ENCODE assay signal across 1 cellular context in genomic region chr1:53116307-53116810, GRCh38.
TF ChIP-seq lines count a peak whose summit lies in the region.

No MANE protein-coding gene starts in this region.

TF ChIP-seq in HepG2, 621 proteins besides CTCF, POLR2A, EP300 and RAD21:
- TF ChIP-seq ZBTB37 (CRISPR knock-in tag; IDR thresholded peaks at IDR 0.05) = no peak
- TF ChIP-seq ERF (CRISPR knock-in tag; IDR thresholded peaks at IDR 0.05) = 0 out of 2 replicates have a peak, but pooled peaks have one; percentile 1
- TF ChIP-seq FOXK1 (CRISPR knock-in tag; IDR thresholded peaks at IDR 0.05; ENCODE audit: borderline replicate concordance, low read depth) = no peak
- TF ChIP-seq ZNF558 (CRISPR knock-in tag; IDR thresholded peaks at IDR 0.05; ENCODE audit: borderline replicate concordance) = no peak
- peak; percentile 81 for TF ChIP-seq ZNF24 (IDR thresholded peaks at IDR 0.05)
- no peak for TF ChIP-seq FOXO4 (CRISPR knock-in tag; conservative IDR thresholded peaks at IDR 0.05)
- 0 out of 2 replicates have a peak, but pooled peaks have one; percentile 8 for TF ChIP-seq ZNF335 (CRISPR knock-in tag; IDR thresholded peaks at IDR 0.05)
- no peak for TF ChIP-seq MLX (CRISPR knock-in tag; IDR thresholded peaks at IDR 0.05)
- no peak for TF ChIP-seq ZBTB25 (CRISPR knock-in tag; IDR thresholded peaks at IDR 0.05)
- TF ChIP-seq MTA3 (CRISPR knock-in tag; IDR thresholded peaks at IDR 0.05) = no peak
